Comparison of ENCODE assay signal across 8 cellular contexts in genomic region chr18:74040459-74041332, GRCh38.
DNase-seq lines count a peak whose midpoint lies in the region; ATAC-seq and TF ChIP-seq lines count a peak whose summit lies in the region.

No MANE protein-coding gene starts in this region.

- H3K27ac Mint-ChIP-seq in stimulated activated effector memory CD8-positive, alpha-beta T cell treated with anti-CD3 and anti-CD28 coated beads, Interleukin-12 subunit alpha, Interleukin-12 subunit beta, amount 100 ng/mL, for 72 hours: no peak overlapping the region

- POLR2A ChIA-PET in BJ (lab: Charles Lee) (no interaction called here), RWPE1 (lab: Yijun Ruan, JAX; ENCODE audit: low non-redundant PET) (no interaction called here)

- H3K4me1 Mint-ChIP-seq in stimulated activated effector memory CD8-positive, alpha-beta T cell treated with anti-CD3 and anti-CD28 coated beads, Interleukin-12 subunit alpha, Interleukin-12 subunit beta, amount 100 ng/mL, for 72 hours: no peaks in the 10 kb centered on the region

- H3K9me3 Mint-ChIP-seq in stimulated activated effector memory CD8-positive, alpha-beta T cell treated with anti-CD3 and anti-CD28 coated beads, Interleukin-12 subunit alpha, Interleukin-12 subunit beta, amount 100 ng/mL, for 72 hours: no peaks in the 10 kb centered on the region

- DNase-seq in BJ (ENCODE audit: low read depth): no peak
- no peak for DNase-seq in RWPE1 (ENCODE audit: low spot score)
- peak; percentile 57 for DNase-seq in activated naive CD4-positive, alpha-beta T cell treated with Interleukin-2 at 50 U/mL for 16 hours
- peak; percentile 32 for DNase-seq in left kidney (ENCODE audit: low read depth, low spot score)
- peak; percentile 31 to 73 for DNase-seq in stimulated activated effector memory CD8-positive, alpha-beta T cell treated with anti-CD3 and anti-CD28 coated beads, Interleukin-12 subunit alpha, Interleukin-12 subunit beta, amount 100 ng/mL, for 72 hours (ENCODE audit: low spot score in 2 of 2)
- no peak for DNase-seq in NCI-H2171 (lab: John Stamatoyannopoulos, UW)

- H3K4me3 Mint-ChIP-seq in stimulated activated effector memory CD8-positive, alpha-beta T cell treated with anti-CD3 and anti-CD28 coated beads, Interleukin-12 subunit alpha, Interleukin-12 subunit beta, amount 100 ng/mL, for 72 hours: no peak overlapping the region

- H3K27me3 ChIP-seq in BJ (ENCODE audit: control insufficient read depth, insufficient read depth, low read length): no peaks in the 10 kb centered on the region; the same call in 1 of the 2 replicates

- TF ChIP-seq CTCF in BJ (IDR thresholded peaks at IDR 0.05; ENCODE audit: insufficient read depth, low read depth, low read length) (peak; percentile 74), RWPE1 (conservative IDR thresholded peaks at IDR 0.05; ENCODE audit: low read depth) (peak; percentile 23; the same call in 1 of the 2 replicates)

- CTCF ChIA-PET in BJ (lab: Yijun Ruan, JAX): interaction anchor here (0.6 to 0.7 kb wide), 3 partner anchors 99 to 301 kb away, joined by 3 to 4 read pairs (median 3); no protein-coding TSS in a partner anchor
- CTCF ChIA-PET in RWPE1 (lab: Yijun Ruan, JAX): interaction anchor here (0.6 to 0.8 kb wide), 2 partner anchors 8 to 1444 kb away, joined by 3 read pairs; no protein-coding TSS in a partner anchor

- no peaks in the 10 kb centered on the region for H3K36me3 Mint-ChIP-seq in stimulated activated effector memory CD8-positive, alpha-beta T cell treated with anti-CD3 and anti-CD28 coated beads, Interleukin-12 subunit alpha, Interleukin-12 subunit beta, amount 100 ng/mL, for 72 hours

- H3K36me3 ChIP-seq in BJ (ENCODE audit: control insufficient read depth, insufficient read depth, low read length): no peaks in the 10 kb centered on the region

- ATAC-seq in GM18868 (IDR thresholded peaks at IDR 0.05; ENCODE audit: unreplicated experiment): peak; percentile 98
- peak; percentile 89 for ATAC-seq in HG03103 (IDR thresholded peaks at IDR 0.05; ENCODE audit: low read depth, unreplicated experiment)
- peak; percentile 81 for ATAC-seq in stimulated activated effector memory CD8-positive, alpha-beta T cell treated with anti-CD3 and anti-CD28 coated beads, Interleukin-12 subunit alpha, Interleukin-12 subunit beta, amount 100 ng/mL, for 72 hours

- H3K27ac ChIP-seq in RWPE1: no peak overlapping the region

- H3K4me3 ChIP-seq in BJ (ENCODE audit: low read depth, low read length): no peak overlapping the region

Comparison
In these comparisons a context has a peak if more than half of its experiments do, and no peak if none do; other contexts are left out.
1. DNase-seq: peak in activated naive CD4-positive, alpha-beta T cell treated with Interleukin-2 at 50 U/mL for 16 hours (single experiment), left kidney (single experiment) and stimulated activated effector memory CD8-positive, alpha-beta T cell treated with anti-CD3 and anti-CD28 coated beads, Interleukin-12 subunit alpha, Interleukin-12 subunit beta, amount 100 ng/mL, for 72 hours (2 of 2); none in BJ (single experiment), RWPE1 (single experiment) and NCI-H2171 (single experiment).
2. Peak in every context shown above with its lines, with median percentiles within 50 percentile points of each other: ATAC-seq.